21 cellular contexts compared by ENCODE assay signal in genomic region chr2:208718828-208719227, GRCh38.
DNase-seq lines count a peak whose midpoint lies in the region; ATAC-seq, FAIRE-seq and TF ChIP-seq lines count a peak whose summit lies in the region.
"Had no signal": no experiment of that assay in that cellular context is flagged by ENCODE, and none has a peak within 500 bp of the region (broad histone marks: within the 10 kb centered on the region; RNA-seq: fewer than 3 reads in every experiment).

No MANE protein-coding gene starts in this region.

- no peak overlapping the region for H3K9ac ChIP-seq in colonic mucosa (ENCODE audit: low read depth in 2 of 2, low read length in 2 of 2)
- H3K9ac ChIP-seq: BLaER1 treated with 17β-estradiol and CSF1 and Interleukin-3, amounts not matched to agents 10 nM and 100 nM had no signal

- H3K4me3 ChIP-seq in colonic mucosa (no peak overlapping the region), small intestine (ENCODE audit: low read depth in 1 of 2, low read length in 2 of 2) (no peak overlapping the region)
- H3K4me3 ChIP-seq: BLaER1 treated with 17β-estradiol and CSF1 and Interleukin-3, amounts not matched to agents 10 nM and 100 nM had no signal

- FAIRE-seq in small intestine (lab: Jason Lieb, UNC) = no peak
- FAIRE-seq: A204.1, D721Med, G401.6, GM12891 had no signal

- peaks cover 6% of the 10 kb centered on the region for H3K4me1 ChIP-seq in colonic mucosa
- no peaks in the 10 kb centered on the region for H3K4me1 ChIP-seq in small intestine (ENCODE audit: control insufficient read depth in 2 of 2, insufficient read depth in 1 of 2, low read depth in 1 of 2, low read length in 1 of 2)
- H3K4me1 ChIP-seq: BLaER1 treated with 17β-estradiol and CSF1 and Interleukin-3, amounts not matched to agents 10 nM and 100 nM; Caco-2 had no signal

- ATAC-seq in left colon = peak; percentile 94
- ATAC-seq: CD8-positive, alpha-beta T cell had no signal

- H3K36me3 ChIP-seq in colonic mucosa = no peaks in the 10 kb centered on the region
- no peaks in the 10 kb centered on the region for H3K36me3 ChIP-seq in small intestine (ENCODE audit: control insufficient read depth in 2 of 2, insufficient read depth in 2 of 2, low read length in 2 of 2)
- H3K36me3 ChIP-seq: BLaER1 treated with 17β-estradiol and CSF1 and Interleukin-3, amounts not matched to agents 10 nM and 100 nM had no signal

- no peak overlapping the region for H3K27ac ChIP-seq in colonic mucosa
- H3K27ac ChIP-seq in small intestine (ENCODE audit: low read depth in 1 of 2, low read length in 1 of 2) = no peak overlapping the region
- H3K27ac ChIP-seq: BLaER1 treated with 17β-estradiol and CSF1 and Interleukin-3, amounts not matched to agents 10 nM and 100 nM; C4-2B had no signal

- intact Hi-C loops in colonic mucosa (cut with DNase I) = no loop called here
- intact Hi-C loops in left colon (cut with DNase I, micrococcal nuclease) = no loop called here

- 20 to 65% (median 44%) methylated on average over 2 of the region's 2 CpGs for WGBS in small intestine, 3 donors

- no peak for TF ChIP-seq CTCF in colonic mucosa (IDR thresholded peaks at IDR 0.05)

- H3K9me3 ChIP-seq in colonic mucosa (no peaks in the 10 kb centered on the region), small intestine (ENCODE audit: control insufficient read depth, low read depth) (no peaks in the 10 kb centered on the region)
- H3K9me3 ChIP-seq: BLaER1 treated with 17β-estradiol and CSF1 and Interleukin-3, amounts not matched to agents 10 nM and 100 nM; Caco-2 had no signal

- H3K27me3 ChIP-seq in colonic mucosa (no peaks in the 10 kb centered on the region), small intestine (ENCODE audit: control insufficient read depth in 2 of 2, insufficient read depth in 2 of 2, low read length in 2 of 2) (no peaks in the 10 kb centered on the region)
- H3K27me3 ChIP-seq: BLaER1 treated with 17β-estradiol and CSF1 and Interleukin-3, amounts not matched to agents 10 nM and 100 nM had no signal

- DNase-seq in colonic mucosa (peak; percentile 32), left colon (no peak), small intestine (peak; percentile 81), NCI-H69 (lab: John Stamatoyannopoulos, UW) (no peak), AG08395 (ENCODE audit: low spot score) (no peak), NCI-H2171 treated with DMSO at 0.1 percent for 48 hours (lab: John Stamatoyannopoulos, UW) (no peak)
- DNase-seq: 8988T; ACHN; AML-193; Caco-2; Calu3; CD4-positive, alpha-beta T cell; CD8-positive, alpha-beta T cell; DMS79 treated with DMSO at 0.1 percent for 48 hours; GF-D8 had no signal

Comparison
In these comparisons a context has a peak if more than half of its experiments do, and no peak if none do; other contexts are left out.
1. DNase-seq: peak in colonic mucosa (single experiment) and small intestine (single experiment); none in left colon (0 of 2), NCI-H69 (single experiment), AG08395 (single experiment) and NCI-H2171 treated with DMSO at 0.1 percent for 48 hours (single experiment).